Comparison of ENCODE assay signal across 1 cellular context in the genomic region with DNA sequence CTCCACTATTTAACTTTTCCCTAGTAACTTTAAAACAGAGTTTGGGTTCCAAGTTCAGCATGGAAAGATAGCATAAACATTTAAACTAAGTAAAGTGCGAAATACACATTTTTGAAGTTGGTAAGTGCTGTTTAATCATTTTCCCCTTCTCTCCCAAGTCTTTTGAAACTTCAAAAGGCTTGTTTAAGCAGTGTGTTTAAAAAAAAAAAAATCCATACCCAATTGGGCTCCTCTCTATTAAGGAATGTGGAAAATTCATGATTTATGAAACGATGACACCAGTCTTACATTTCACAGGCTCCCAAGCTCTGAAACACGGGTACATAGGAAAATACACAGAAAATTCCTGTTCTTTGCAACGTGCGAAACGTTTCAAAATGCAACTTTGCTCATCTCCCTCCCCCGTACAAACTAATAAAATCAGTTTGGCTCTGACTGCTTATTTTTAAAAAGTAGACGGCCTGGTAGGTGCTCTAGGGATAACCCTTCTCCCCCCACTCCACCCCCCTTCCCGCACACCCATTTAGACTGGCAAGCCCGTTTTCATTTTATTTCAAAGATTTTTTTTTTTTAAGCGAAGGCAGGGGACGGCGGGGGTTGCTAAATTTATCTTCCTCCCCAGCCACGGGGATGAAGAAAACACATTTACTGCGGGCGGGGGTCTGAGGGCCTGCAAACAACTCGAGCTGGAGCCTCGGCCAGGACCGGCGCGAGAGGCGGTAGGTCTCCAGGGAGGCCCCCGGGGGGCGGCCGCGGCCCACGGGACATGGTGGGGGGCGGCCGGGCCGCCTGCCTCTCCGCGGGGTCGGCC.
A peak's percentile ranks its signal among the peaks of the same experiment; 100 is the strongest.
TF ChIP-seq lines count a peak whose summit lies in the region.

No MANE protein-coding gene starts in this region.

TF ChIP-seq in K562, 482 proteins besides CTCF, POLR2A, EP300 and RAD21 (continued from another document and continues in another):
- TF ChIP-seq, protein P1, sequence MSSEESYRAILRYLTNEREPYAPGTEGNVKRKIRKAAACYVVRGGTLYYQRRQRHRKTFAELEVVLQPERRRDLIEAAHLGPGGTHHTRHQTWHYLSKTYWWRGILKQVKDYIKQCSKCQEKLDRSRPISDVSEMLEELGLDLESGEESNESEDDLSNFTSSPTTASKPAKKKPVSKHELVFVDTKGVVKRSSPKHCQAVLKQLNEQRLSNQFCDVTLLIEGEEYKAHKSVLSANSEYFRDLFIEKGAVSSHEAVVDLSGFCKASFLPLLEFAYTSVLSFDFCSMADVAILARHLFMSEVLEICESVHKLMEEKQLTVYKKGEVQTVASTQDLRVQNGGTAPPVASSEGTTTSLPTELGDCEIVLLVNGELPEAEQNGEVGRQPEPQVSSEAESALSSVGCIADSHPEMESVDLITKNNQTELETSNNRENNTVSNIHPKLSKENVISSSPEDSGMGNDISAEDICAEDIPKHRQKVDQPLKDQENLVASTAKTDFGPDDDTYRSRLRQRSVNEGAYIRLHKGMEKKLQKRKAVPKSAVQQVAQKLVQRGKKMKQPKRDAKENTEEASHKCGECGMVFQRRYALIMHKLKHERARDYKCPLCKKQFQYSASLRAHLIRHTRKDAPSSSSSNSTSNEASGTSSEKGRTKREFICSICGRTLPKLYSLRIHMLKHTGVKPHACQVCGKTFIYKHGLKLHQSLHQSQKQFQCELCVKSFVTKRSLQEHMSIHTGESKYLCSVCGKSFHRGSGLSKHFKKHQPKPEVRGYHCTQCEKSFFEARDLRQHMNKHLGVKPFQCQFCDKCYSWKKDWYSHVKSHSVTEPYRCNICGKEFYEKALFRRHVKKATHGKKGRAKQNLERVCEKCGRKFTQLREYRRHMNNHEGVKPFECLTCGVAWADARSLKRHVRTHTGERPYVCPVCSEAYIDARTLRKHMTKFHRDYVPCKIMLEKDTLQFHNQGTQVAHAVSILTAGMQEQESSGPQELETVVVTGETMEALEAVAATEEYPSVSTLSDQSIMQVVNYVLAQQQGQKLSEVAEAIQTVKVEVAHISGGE (CRISPR knock-in tag; IDR thresholded peaks at IDR 0.05) = peak in 1 of 3 experiments; percentile 24; a peak in 1 of 6 replicates
- TF ChIP-seq L3MBTL2 (IDR thresholded peaks at IDR 0.05) (no peak), ZNF445 (CRISPR knock-in tag; IDR thresholded peaks at IDR 0.05; ENCODE audit: low read depth) (no peak), TCF7L2 (IDR thresholded peaks at IDR 0.05; ENCODE audit: low read depth, low read length) (no peak), EGR1 (conservative IDR thresholded peaks at IDR 0.05) (peak; percentile 24; the same call in 1 of the 2 replicates), SIRT6 (IDR thresholded peaks at IDR 0.05; ENCODE audit: low read depth, low read length) (no peak), RAD51 (IDR thresholded peaks at IDR 0.05; ENCODE audit: borderline replicate concordance, low read depth) (no peak), MBD2 (IDR thresholded peaks at IDR 0.05; ENCODE audit: borderline replicate concordance, low read depth) (no peak), NEUROD1 (IDR thresholded peaks at IDR 0.05; ENCODE audit: borderline replicate concordance, low read depth, low read length, partially characterized antibody) (no peak), POLR2B (IDR thresholded peaks at IDR 0.05; ENCODE audit: low read depth, partially characterized antibody) (no peak), GTF2E2 (tag; IDR thresholded peaks at IDR 0.05) (0 out of 2 replicates have a peak, but pooled peaks have one; percentile 37), ZNF766 (CRISPR knock-in tag; conservative IDR thresholded peaks at IDR 0.05) (no peak), ZNF75A (CRISPR knock-in tag; IDR thresholded peaks at IDR 0.05) (no peak), PHF20 (IDR thresholded peaks at IDR 0.05; ENCODE audit: partially characterized antibody) (no peak)
- TF ChIP-seq, protein P2, sequence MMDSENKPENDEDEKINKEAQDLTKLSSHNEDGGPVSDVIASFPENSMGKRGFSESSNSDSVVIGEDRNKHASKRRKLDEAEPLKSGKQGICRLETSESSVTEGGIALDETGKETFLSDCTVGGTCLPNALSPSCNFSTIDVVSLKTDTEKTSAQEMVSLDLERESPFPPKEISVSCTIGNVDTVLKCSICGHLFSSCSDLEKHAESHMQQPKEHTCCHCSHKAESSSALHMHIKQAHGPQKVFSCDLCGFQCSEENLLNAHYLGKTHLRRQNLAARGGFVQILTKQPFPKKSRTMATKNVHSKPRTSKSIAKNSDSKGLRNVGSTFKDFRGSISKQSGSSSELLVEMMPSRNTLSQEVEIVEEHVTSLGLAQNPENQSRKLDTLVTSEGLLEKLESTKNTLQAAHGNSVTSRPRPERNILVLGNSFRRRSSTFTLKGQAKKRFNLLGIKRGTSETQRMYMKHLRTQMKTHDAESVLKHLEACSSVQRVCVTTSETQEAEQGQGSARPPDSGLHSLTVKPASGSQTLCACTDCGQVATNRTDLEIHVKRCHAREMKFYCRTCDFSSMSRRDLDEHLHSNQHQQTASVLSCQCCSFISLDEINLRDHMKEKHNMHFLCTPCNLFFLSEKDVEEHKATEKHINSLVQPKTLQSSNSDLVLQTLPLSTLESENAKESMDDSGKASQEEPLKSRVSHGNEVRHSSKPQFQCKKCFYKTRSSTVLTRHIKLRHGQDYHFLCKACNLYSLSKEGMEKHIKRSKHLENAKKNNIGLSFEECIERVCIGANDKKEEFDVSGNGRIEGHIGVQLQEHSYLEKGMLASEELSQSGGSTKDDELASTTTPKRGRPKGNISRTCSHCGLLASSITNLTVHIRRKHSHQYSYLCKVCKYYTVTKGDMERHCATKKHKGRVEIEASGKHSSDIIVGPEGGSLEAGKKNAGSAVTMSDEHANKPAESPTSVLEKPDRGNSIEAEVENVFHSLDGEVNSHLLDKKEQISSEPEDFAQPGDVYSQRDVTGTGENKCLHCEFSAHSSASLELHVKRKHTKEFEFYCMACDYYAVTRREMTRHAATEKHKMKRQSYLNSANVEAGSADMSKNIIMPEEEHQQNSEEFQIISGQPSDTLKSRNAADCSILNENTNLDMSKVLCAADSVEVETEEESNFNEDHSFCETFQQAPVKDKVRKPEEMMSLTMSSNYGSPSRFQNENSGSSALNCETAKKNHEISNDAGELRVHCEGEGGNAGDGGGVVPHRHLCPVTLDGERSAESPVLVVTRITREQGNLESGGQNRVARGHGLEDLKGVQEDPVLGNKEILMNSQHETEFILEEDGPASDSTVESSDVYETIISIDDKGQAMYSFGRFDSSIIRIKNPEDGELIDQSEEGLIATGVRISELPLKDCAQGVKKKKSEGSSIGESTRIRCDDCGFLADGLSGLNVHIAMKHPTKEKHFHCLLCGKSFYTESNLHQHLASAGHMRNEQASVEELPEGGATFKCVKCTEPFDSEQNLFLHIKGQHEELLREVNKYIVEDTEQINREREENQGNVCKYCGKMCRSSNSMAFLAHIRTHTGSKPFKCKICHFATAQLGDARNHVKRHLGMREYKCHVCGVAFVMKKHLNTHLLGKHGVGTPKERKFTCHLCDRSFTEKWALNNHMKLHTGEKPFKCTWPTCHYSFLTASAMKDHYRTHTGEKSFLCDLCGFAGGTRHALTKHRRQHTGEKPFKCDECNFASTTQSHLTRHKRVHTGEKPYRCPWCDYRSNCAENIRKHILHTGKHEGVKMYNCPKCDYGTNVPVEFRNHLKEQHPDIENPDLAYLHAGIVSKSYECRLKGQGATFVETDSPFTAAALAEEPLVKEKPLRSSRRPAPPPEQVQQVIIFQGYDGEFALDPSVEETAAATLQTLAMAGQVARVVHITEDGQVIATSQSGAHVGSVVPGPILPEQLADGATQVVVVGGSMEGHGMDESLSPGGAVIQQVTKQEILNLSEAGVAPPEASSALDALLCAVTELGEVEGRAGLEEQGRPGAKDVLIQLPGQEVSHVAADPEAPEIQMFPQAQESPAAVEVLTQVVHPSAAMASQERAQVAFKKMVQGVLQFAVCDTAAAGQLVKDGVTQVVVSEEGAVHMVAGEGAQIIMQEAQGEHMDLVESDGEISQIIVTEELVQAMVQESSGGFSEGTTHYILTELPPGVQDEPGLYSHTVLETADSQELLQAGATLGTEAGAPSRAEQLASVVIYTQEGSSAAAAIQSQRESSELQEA (IDR thresholded peaks at IDR 0.05; ENCODE audit: low read depth) = no peak
- TF ChIP-seq, protein P3, sequence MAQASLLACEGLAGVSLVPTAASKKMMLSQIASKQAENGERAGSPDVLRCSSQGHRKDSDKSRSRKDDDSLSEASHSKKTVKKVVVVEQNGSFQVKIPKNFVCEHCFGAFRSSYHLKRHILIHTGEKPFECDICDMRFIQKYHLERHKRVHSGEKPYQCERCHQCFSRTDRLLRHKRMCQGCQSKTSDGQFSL (CRISPR knock-in tag; IDR thresholded peaks at IDR 0.05) = no peak
- TF ChIP-seq, protein P3 (tag; IDR thresholded peaks at IDR 0.05) = peak in 1 of 2 experiments; percentile 38; a peak in 1 of 4 replicates
- TF ChIP-seq, protein P4, sequence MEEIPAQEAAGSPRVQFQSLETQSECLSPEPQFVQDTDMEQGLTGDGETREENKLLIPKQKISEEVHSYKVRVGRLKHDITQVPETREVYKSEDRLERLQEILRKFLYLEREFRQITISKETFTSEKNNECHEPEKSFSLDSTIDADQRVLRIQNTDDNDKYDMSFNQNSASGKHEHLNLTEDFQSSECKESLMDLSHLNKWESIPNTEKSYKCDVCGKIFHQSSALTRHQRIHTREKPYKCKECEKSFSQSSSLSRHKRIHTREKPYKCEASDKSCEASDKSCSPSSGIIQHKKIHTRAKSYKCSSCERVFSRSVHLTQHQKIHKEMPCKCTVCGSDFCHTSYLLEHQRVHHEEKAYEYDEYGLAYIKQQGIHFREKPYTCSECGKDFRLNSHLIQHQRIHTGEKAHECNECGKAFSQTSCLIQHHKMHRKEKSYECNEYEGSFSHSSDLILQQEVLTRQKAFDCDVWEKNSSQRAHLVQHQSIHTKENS (CRISPR knock-in tag; IDR thresholded peaks at IDR 0.05) = no peak
- TF ChIP-seq, protein P5, sequence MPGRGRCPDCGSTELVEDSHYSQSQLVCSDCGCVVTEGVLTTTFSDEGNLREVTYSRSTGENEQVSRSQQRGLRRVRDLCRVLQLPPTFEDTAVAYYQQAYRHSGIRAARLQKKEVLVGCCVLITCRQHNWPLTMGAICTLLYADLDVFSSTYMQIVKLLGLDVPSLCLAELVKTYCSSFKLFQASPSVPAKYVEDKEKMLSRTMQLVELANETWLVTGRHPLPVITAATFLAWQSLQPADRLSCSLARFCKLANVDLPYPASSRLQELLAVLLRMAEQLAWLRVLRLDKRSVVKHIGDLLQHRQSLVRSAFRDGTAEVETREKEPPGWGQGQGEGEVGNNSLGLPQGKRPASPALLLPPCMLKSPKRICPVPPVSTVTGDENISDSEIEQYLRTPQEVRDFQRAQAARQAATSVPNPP (IDR thresholded peaks at IDR 0.05; ENCODE audit: borderline replicate concordance, insufficient read depth, insufficient read length) = no peak
- TF ChIP-seq, protein P6, sequence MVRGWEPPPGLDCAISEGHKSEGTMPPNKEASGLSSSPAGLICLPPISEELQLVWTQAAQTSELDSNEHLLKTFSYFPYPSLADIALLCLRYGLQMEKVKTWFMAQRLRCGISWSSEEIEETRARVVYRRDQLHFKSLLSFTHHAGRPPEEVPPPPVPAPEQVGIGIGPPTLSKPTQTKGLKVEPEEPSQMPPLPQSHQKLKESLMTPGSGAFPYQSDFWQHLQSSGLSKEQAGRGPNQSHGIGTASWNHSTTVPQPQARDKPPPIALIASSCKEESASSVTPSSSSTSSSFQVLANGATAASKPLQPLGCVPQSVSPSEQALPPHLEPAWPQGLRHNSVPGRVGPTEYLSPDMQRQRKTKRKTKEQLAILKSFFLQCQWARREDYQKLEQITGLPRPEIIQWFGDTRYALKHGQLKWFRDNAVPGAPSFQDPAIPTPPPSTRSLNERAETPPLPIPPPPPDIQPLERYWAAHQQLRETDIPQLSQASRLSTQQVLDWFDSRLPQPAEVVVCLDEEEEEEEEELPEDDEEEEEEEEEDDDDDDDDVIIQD (CRISPR knock-in tag; IDR thresholded peaks at IDR 0.05) = no peak
- TF ChIP-seq, protein P7, sequence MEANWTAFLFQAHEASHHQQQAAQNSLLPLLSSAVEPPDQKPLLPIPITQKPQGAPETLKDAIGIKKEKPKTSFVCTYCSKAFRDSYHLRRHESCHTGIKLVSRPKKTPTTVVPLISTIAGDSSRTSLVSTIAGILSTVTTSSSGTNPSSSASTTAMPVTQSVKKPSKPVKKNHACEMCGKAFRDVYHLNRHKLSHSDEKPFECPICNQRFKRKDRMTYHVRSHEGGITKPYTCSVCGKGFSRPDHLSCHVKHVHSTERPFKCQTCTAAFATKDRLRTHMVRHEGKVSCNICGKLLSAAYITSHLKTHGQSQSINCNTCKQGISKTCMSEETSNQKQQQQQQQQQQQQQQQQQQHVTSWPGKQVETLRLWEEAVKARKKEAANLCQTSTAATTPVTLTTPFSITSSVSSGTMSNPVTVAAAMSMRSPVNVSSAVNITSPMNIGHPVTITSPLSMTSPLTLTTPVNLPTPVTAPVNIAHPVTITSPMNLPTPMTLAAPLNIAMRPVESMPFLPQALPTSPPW (CRISPR knock-in tag; IDR thresholded peaks at IDR 0.05) = peak; percentile 24; the same call in 1 of the 2 replicates
- TF ChIP-seq, protein P8, sequence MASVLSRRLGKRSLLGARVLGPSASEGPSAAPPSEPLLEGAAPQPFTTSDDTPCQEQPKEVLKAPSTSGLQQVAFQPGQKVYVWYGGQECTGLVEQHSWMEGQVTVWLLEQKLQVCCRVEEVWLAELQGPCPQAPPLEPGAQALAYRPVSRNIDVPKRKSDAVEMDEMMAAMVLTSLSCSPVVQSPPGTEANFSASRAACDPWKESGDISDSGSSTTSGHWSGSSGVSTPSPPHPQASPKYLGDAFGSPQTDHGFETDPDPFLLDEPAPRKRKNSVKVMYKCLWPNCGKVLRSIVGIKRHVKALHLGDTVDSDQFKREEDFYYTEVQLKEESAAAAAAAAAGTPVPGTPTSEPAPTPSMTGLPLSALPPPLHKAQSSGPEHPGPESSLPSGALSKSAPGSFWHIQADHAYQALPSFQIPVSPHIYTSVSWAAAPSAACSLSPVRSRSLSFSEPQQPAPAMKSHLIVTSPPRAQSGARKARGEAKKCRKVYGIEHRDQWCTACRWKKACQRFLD (CRISPR knock-in tag; IDR thresholded peaks at IDR 0.05) = no peak
